In the genomic region with DNA sequence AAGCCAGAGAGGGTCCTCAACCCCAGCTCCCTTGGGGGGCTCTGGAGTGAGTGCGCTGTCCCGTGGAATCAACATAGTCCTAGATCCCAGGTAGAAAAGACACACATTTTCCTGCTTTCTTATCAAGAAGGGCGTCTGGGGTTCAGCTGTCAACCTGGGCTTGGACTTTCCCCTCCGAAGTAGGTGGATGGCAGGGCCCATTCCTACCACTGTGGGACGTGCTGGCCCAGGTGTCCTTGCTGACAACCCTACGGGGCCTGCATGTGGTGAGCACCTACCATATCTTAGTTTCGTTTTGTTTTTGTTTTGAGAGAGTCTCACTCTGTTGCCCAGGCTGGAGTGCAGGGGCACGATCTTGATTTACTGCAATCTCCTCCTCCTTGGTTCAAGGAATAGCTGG, we compare ENCODE assay signal across 37 cellular contexts. TPM values are rescaled to one million over a fixed set of nuclear protein-coding genes. Genes with fewer than 3 reads are reported as not detected.
"Had no signal": no experiment of that assay in that cellular context is flagged by ENCODE, and none has a peak within 500 bp of the region (broad histone marks: within the 10 kb centered on the region; RNA-seq: fewer than 3 reads in every experiment).

No MANE protein-coding gene starts in this region.

- H3K4me1 ChIP-seq: ascending aorta, breast epithelium, colonic mucosa had no signal

- H3K4me3 Mint-ChIP-seq: activated CD4-positive, alpha-beta memory T cell treated with anti-CD3 and anti-CD28 coated beads for 36 hours; activated CD4-positive, alpha-beta T cell treated with anti-CD3 and anti-CD28 coated beads for 36 hours; activated CD4-positive, alpha-beta T cell treated with anti-CD3 and anti-CD28 coated beads, Interleukin-2, amount 10 ng/mL, durations not matched to agents 24 days and 14 days; activated CD8-positive, alpha-beta memory T cell treated with anti-CD3 and anti-CD28 coated beads, Interleukin-2, amount 10 ng/mL, durations not matched to agents 7 days and 5 days; activated CD8-positive, alpha-beta T cell treated with anti-CD3 and anti-CD28 coated beads, Interleukin-2, amount 10 ng/mL, durations not matched to agents 7 days and 5 days; activated naive CD4-positive, alpha-beta T cell treated with anti-CD3 and anti-CD28 coated beads, Interleukin-2, amount 10 ng/mL, durations not matched to agents 7 days and 5 days; activated naive CD8-positive, alpha-beta T cell treated with anti-CD3 and anti-CD28 coated beads, Interleukin-2, amount 10 ng/mL, durations not matched to agents 7 days and 5 days; activated T-helper 1 cell treated with anti-CD3 and anti-CD28 coated beads, Interleukin-12 subunit alpha, Interleukin-12 subunit beta, Interleukin-2, Interleukin-4 antibody, amounts not matched to agents 30 ng/mL and 10 ng/mL and 1 ng/mL, durations not matched to agents 14 hours and 24 hours and 36 hours; brain had no signal

- H3K4me3 ChIP-seq: ascending aorta, breast epithelium, cardiac muscle cell, colonic mucosa, esophagus squamous epithelium had no signal

- H3K4me1 Mint-ChIP-seq: activated CD4-positive, alpha-beta T cell treated with anti-CD3 and anti-CD28 coated beads for 36 hours; activated CD4-positive, alpha-beta T cell treated with anti-CD3 and anti-CD28 coated beads, Interleukin-2, amount 10 ng/mL, durations not matched to agents 24 days and 14 days; activated CD8-positive, alpha-beta memory T cell treated with anti-CD3 and anti-CD28 coated beads, Interleukin-2, amount 10 ng/mL, durations not matched to agents 7 days and 5 days; activated naive CD4-positive, alpha-beta T cell treated with anti-CD3 and anti-CD28 coated beads, Interleukin-2, amount 10 ng/mL, durations not matched to agents 7 days and 5 days; activated naive CD8-positive, alpha-beta T cell treated with anti-CD3 and anti-CD28 coated beads, Interleukin-2, amount 10 ng/mL, durations not matched to agents 7 days and 5 days had no signal

- H3K27ac ChIP-seq: ascending aorta, breast epithelium, cardiac muscle cell, colonic mucosa, epithelial cell of prostate, esophagus squamous epithelium had no signal

- H3K27ac Mint-ChIP-seq: activated CD4-positive, alpha-beta memory T cell treated with anti-CD3 and anti-CD28 coated beads for 36 hours; activated CD4-positive, alpha-beta T cell treated with anti-CD3 and anti-CD28 coated beads for 36 hours; activated CD4-positive, alpha-beta T cell treated with anti-CD3 and anti-CD28 coated beads, Interleukin-2, amount 10 ng/mL, durations not matched to agents 24 days and 14 days; activated CD8-positive, alpha-beta memory T cell treated with anti-CD3 and anti-CD28 coated beads, Interleukin-2, amount 10 ng/mL, durations not matched to agents 7 days and 5 days; activated CD8-positive, alpha-beta T cell treated with anti-CD3 and anti-CD28 coated beads, Interleukin-2, amount 10 ng/mL, durations not matched to agents 7 days and 5 days; activated naive CD4-positive, alpha-beta T cell treated with anti-CD3 and anti-CD28 coated beads, Interleukin-2, amount 10 ng/mL, durations not matched to agents 7 days and 5 days; activated naive CD4-positive, alpha-beta T cell treated with anti-CD3 and anti-CD28 coated beads, Interleukin-2, amount 50 U/mL, for 72 hours; activated naive CD8-positive, alpha-beta T cell treated with anti-CD3 and anti-CD28 coated beads, Interleukin-2, amount 10 ng/mL, durations not matched to agents 7 days and 5 days; activated T-helper 1 cell treated with anti-CD3 and anti-CD28 coated beads, Interleukin-12 subunit alpha, Interleukin-12 subunit beta, Interleukin-2, Interleukin-4 antibody, amounts not matched to agents 30 ng/mL and 10 ng/mL and 1 ng/mL, durations not matched to agents 14 hours and 24 hours and 36 hours had no signal

- H3K27me3 Mint-ChIP-seq: activated CD4-positive, alpha-beta memory T cell treated with anti-CD3 and anti-CD28 coated beads for 36 hours; activated CD4-positive, alpha-beta T cell treated with anti-CD3 and anti-CD28 coated beads for 36 hours; activated CD4-positive, alpha-beta T cell treated with anti-CD3 and anti-CD28 coated beads, Interleukin-2, amount 10 ng/mL, durations not matched to agents 24 days and 14 days; activated naive CD4-positive, alpha-beta T cell treated with anti-CD3 and anti-CD28 coated beads, Interleukin-2, amount 10 ng/mL, durations not matched to agents 7 days and 5 days; activated naive CD8-positive, alpha-beta T cell treated with anti-CD3 and anti-CD28 coated beads, Interleukin-2, amount 10 ng/mL, durations not matched to agents 7 days and 5 days had no signal

- H3K27me3 ChIP-seq: ascending aorta, cardiac muscle cell, colonic mucosa had no signal

- H3K9me3 Mint-ChIP-seq: activated CD4-positive, alpha-beta memory T cell treated with anti-CD3 and anti-CD28 coated beads for 36 hours; activated CD4-positive, alpha-beta T cell treated with anti-CD3 and anti-CD28 coated beads, Interleukin-2, amount 10 ng/mL, durations not matched to agents 24 days and 14 days; activated naive CD4-positive, alpha-beta T cell treated with anti-CD3 and anti-CD28 coated beads, Interleukin-2, amount 10 ng/mL, durations not matched to agents 7 days and 5 days; activated naive CD4-positive, alpha-beta T cell treated with anti-CD3 and anti-CD28 coated beads, Interleukin-2, amount 50 U/mL, for 72 hours; activated naive CD8-positive, alpha-beta T cell treated with anti-CD3 and anti-CD28 coated beads, Interleukin-2, amount 10 ng/mL, durations not matched to agents 7 days and 5 days; activated T-helper 1 cell treated with anti-CD3 and anti-CD28 coated beads, Interleukin-12 subunit alpha, Interleukin-12 subunit beta, Interleukin-2, Interleukin-4 antibody, amounts not matched to agents 30 ng/mL and 10 ng/mL and 1 ng/mL, durations not matched to agents 14 hours and 24 hours and 36 hours had no signal

- H3K36me3 Mint-ChIP-seq: activated CD4-positive, alpha-beta memory T cell treated with anti-CD3 and anti-CD28 coated beads for 36 hours; activated CD8-positive, alpha-beta memory T cell treated with anti-CD3 and anti-CD28 coated beads, Interleukin-2, amount 10 ng/mL, durations not matched to agents 7 days and 5 days; activated naive CD4-positive, alpha-beta T cell treated with anti-CD3 and anti-CD28 coated beads, Interleukin-2, amount 10 ng/mL, durations not matched to agents 7 days and 5 days; activated naive CD4-positive, alpha-beta T cell treated with anti-CD3 and anti-CD28 coated beads, Interleukin-2, amount 50 U/mL, for 72 hours; activated naive CD8-positive, alpha-beta T cell treated with anti-CD3 and anti-CD28 coated beads, Interleukin-2, amount 10 ng/mL, durations not matched to agents 7 days and 5 days had no signal

- DNase-seq: activated CD4-positive, alpha-beta memory T cell treated with anti-CD3 and anti-CD28 coated beads for 36 hours; activated CD4-positive, alpha-beta T cell treated with anti-CD3 and anti-CD28 coated beads for 36 hours; activated CD4-positive, alpha-beta T cell treated with anti-CD3 and anti-CD28 coated beads, Interleukin-2, amount 10 ng/mL, durations not matched to agents 24 days and 14 days; activated CD4-positive, CD25-positive, alpha-beta regulatory T cell; activated CD4-positive, CD25-positive, alpha-beta regulatory T cell treated with anti-CD3 and anti-CD28 coated beads, Interleukin-2, amount 50 U/mL, for 72 hours; activated CD8-positive, alpha-beta memory T cell treated with anti-CD3 and anti-CD28 coated beads, Interleukin-2, amount 10 ng/mL, durations not matched to agents 7 days and 5 days; activated CD8-positive, alpha-beta memory T cell treated with anti-CD3 and anti-CD28 coated beads, Interleukin-2, amount 50 U/mL, for 4 hours; activated CD8-positive, alpha-beta T cell treated with anti-CD3 and anti-CD28 coated beads, Interleukin-2, amount 10 ng/mL, durations not matched to agents 7 days and 5 days; activated gamma-delta T cell; activated naive CD4-positive, alpha-beta T cell; activated naive CD4-positive, alpha-beta T cell treated with anti-CD3 and anti-CD28 coated beads, Interleukin-2, amount 10 ng/mL, durations not matched to agents 7 days and 5 days; activated naive CD8-positive, alpha-beta T cell treated with anti-CD3 and anti-CD28 coated beads, Interleukin-2, amount 10 ng/mL, durations not matched to agents 7 days and 5 days; activated T-cell treated with anti-CD3 and anti-CD28 coated beads, Interleukin-2, amount 50 U/mL, for 1 hour; activated T-cell treated with anti-CD3 and anti-CD28 coated beads, Interleukin-2, amount 50 U/mL, for 48 hours; central memory CD4-positive, alpha-beta T cell; cerebellar nuclear complex; colonic mucosa; effector CD8-positive, alpha-beta T cell; esophagus squamous epithelium; head of caudate nucleus; T-helper 2 cell had no signal

- ATAC-seq: activated CD4-positive, alpha-beta T cell treated with anti-CD3 and anti-CD28 coated beads for 36 hours; activated CD8-positive, alpha-beta memory T cell treated with anti-CD3 and anti-CD28 coated beads, Interleukin-2, amount 10 ng/mL, durations not matched to agents 7 days and 5 days; activated CD8-positive, alpha-beta T cell treated with anti-CD3 and anti-CD28 coated beads, Interleukin-2, amount 10 ng/mL, durations not matched to agents 7 days and 5 days; activated naive CD4-positive, alpha-beta T cell treated with anti-CD3 and anti-CD28 coated beads, Interleukin-2, amount 50 U/mL, for 72 hours had no signal

- H3K9me3 ChIP-seq: ascending aorta, breast epithelium, colonic mucosa, esophagus squamous epithelium had no signal

- FAIRE-seq: endometrium, endothelial cell of umbilical vein, frontal cortex had no signal

- H3K36me3 ChIP-seq: ascending aorta, breast epithelium, cardiac muscle cell, colonic mucosa, esophagus squamous epithelium had no signal

RNA-seq across cellular contexts. Expression of a gene that starts 42.4 kb away (rescaled TPM):
- total RNA-seq: activated CD4-positive, alpha-beta memory T cell treated with anti-CD3 and anti-CD28 coated beads for 36 hours; activated CD4-positive, alpha-beta T cell treated with anti-CD3 and anti-CD28 coated beads, Interleukin-2, amount 10 ng/mL, durations not matched to agents 24 days and 14 days; activated CD8-positive, alpha-beta memory T cell treated with anti-CD3 and anti-CD28 coated beads for 36 hours; activated CD8-positive, alpha-beta memory T cell treated with anti-CD3 and anti-CD28 coated beads, Interleukin-2, amount 10 ng/mL, durations not matched to agents 7 days and 5 days; activated CD8-positive, alpha-beta T cell treated with anti-CD3 and anti-CD28 coated beads, Interleukin-2, amount 10 ng/mL, durations not matched to agents 7 days and 5 days; activated T-helper 1 cell treated with anti-CD3 and anti-CD28 coated beads, Interleukin-12 subunit alpha, Interleukin-12 subunit beta, Interleukin-2, Interleukin-4 antibody, amounts not matched to agents 30 ng/mL and 10 ng/mL and 1 ng/mL, durations not matched to agents 14 hours and 24 hours and 36 hours; ascending aorta; dermis microvascular lymphatic vessel endothelial cell; endothelial cell of umbilical vein; esophagus squamous epithelium; fibroblast of lung; fibroblast of villous mesenchyme; T-helper 1 cell treated with Interleukin-12 subunit alpha and Interleukin-12 subunit beta and Interleukin-4 antibody, amounts not matched to agents 30 ng/mL and 1 ng/mL, for 36 hours had no signal
- polyA plus RNA-seq: endothelial cell of umbilical vein, esophagus, fibroblast of lung had no signal
